Comparison of ENCODE assay signal across 22 cellular contexts in genomic region chr3:188905580-188905979, GRCh38.
"Had no signal": no experiment of that assay in that cellular context is flagged by ENCODE, and none has a peak within 500 bp of the region (broad histone marks: within the 10 kb centered on the region; RNA-seq: fewer than 3 reads in every experiment).

No MANE protein-coding gene starts in this region.

- H3K36me3 Mint-ChIP-seq: activated CD4-positive, alpha-beta memory T cell treated with anti-CD3 and anti-CD28 coated beads for 36 hours; activated naive CD4-positive, alpha-beta T cell treated with anti-CD3 and anti-CD28 coated beads, Interleukin-2, amount 10 ng/mL, durations not matched to agents 7 days and 5 days; naive B cell had no signal

- H3K27me3 Mint-ChIP-seq: activated CD4-positive, alpha-beta memory T cell treated with anti-CD3 and anti-CD28 coated beads for 36 hours; naive B cell; stimulated activated naive CD8-positive, alpha-beta T cell treated with anti-CD3 and anti-CD28 coated beads, Interleukin-15, Interleukin-2, amounts not matched to agents 100 ng/mL and 50 ng/mL, for 24 hours had no signal

- H2AFZ ChIP-seq: hepatocyte had no signal

- H3K4me2 ChIP-seq: hepatocyte had no signal

- H3K79me2 ChIP-seq: hepatocyte had no signal

- H3K27ac Mint-ChIP-seq: activated CD4-positive, alpha-beta memory T cell treated with anti-CD3 and anti-CD28 coated beads for 36 hours; activated naive CD4-positive, alpha-beta T cell treated with anti-CD3 and anti-CD28 coated beads, Interleukin-2, amount 10 ng/mL, durations not matched to agents 7 days and 5 days; immature natural killer cell; progenitor cell of endocrine pancreas; stimulated activated naive CD8-positive, alpha-beta T cell treated with anti-CD3 and anti-CD28 coated beads, Interleukin-15, Interleukin-2, amounts not matched to agents 100 ng/mL and 50 ng/mL, for 24 hours had no signal

- H3K4me1 Mint-ChIP-seq: activated naive CD4-positive, alpha-beta T cell treated with anti-CD3 and anti-CD28 coated beads, Interleukin-2, amount 10 ng/mL, durations not matched to agents 7 days and 5 days; immature natural killer cell; naive B cell had no signal

- H3K9me3 Mint-ChIP-seq: activated CD4-positive, alpha-beta memory T cell treated with anti-CD3 and anti-CD28 coated beads for 36 hours; activated naive CD4-positive, alpha-beta T cell treated with anti-CD3 and anti-CD28 coated beads, Interleukin-2, amount 10 ng/mL, durations not matched to agents 7 days and 5 days; immature natural killer cell; neural crest cell; stimulated activated naive CD8-positive, alpha-beta T cell treated with anti-CD3 and anti-CD28 coated beads, Interleukin-15, Interleukin-2, amounts not matched to agents 100 ng/mL and 50 ng/mL, for 24 hours had no signal

- H3K4me1 ChIP-seq: thyroid gland had no signal

- H3K27ac ChIP-seq: cardiac muscle cell, hepatocyte, left ventricle myocardium inferior, thyroid gland had no signal

- H3K27me3 ChIP-seq: cardiac muscle cell, hepatocyte, thyroid gland had no signal

- H3K4me3 Mint-ChIP-seq: activated CD4-positive, alpha-beta memory T cell treated with anti-CD3 and anti-CD28 coated beads for 36 hours; activated naive CD4-positive, alpha-beta T cell treated with anti-CD3 and anti-CD28 coated beads, Interleukin-2, amount 10 ng/mL, durations not matched to agents 7 days and 5 days; immature natural killer cell; neural crest cell; stimulated activated naive CD8-positive, alpha-beta T cell treated with anti-CD3 and anti-CD28 coated beads, Interleukin-15, Interleukin-2, amounts not matched to agents 100 ng/mL and 50 ng/mL, for 24 hours had no signal

- H3K9me3 ChIP-seq: left ventricle myocardium inferior, thyroid gland had no signal

- DNase-seq: activated CD4-positive, alpha-beta memory T cell treated with anti-CD3 and anti-CD28 coated beads for 36 hours; activated CD4-positive, alpha-beta T cell treated with anti-CD3 and anti-CD28 coated beads for 48 hours; activated effector memory CD4-positive, alpha-beta T cell treated with anti-CD3 and anti-CD28 coated beads, Interleukin-2, amount 50 U/mL, for 16 hours; activated naive CD4-positive, alpha-beta T cell treated with anti-CD3 and anti-CD28 coated beads, Interleukin-2, amount 10 ng/mL, durations not matched to agents 7 days and 5 days; activated T-cell treated with anti-CD3 and anti-CD28 coated beads for 4 hours; dermis blood vessel endothelial cell; effector CD8-positive, alpha-beta T cell; erythroblast; foreskin melanocyte; glutamatergic neuron; immature natural killer cell; left ventricle myocardium inferior; mesendoderm; naive B cell; stimulated activated CD4-positive, alpha-beta T cell treated with anti-CD3 and anti-CD28 coated beads, Interleukin-12 subunit alpha, Interleukin-12 subunit beta, amount 100 ng/mL, for 4 hours; T-helper 2 cell; thyroid gland had no signal

- H3K4me3 ChIP-seq: cardiac muscle cell, hepatocyte, left ventricle myocardium inferior, thyroid gland had no signal

- H3K36me3 ChIP-seq: cardiac muscle cell, left ventricle myocardium inferior, thyroid gland had no signal
